Comparison of ENCODE assay signal across 8 cellular contexts in the genomic region with DNA sequence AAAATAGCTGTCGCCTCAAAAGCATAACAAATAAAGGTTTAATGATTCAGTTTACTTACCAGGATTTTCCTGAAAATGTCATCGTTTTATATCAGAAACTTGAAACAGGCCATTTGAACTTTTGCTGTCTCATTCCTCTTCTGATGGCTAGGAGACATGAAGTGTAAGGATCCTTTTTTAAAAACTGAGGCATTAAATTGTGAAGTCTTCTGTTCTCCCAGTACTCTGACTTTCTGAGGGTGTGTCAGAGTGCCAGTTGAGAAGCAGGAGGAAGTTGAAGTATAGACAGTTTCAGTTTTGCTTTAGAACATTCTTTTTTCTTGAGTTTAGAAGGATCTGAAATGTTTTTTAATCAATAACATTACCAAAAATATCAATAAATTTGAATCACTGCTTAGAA. TPM values are rescaled to one million over a fixed set of nuclear protein-coding genes. Genes with fewer than 3 reads are reported as not detected.
A peak's percentile ranks its signal among the peaks of the same experiment; 100 is the strongest.
DNase-seq lines count a peak whose midpoint lies in the region; ATAC-seq and TF ChIP-seq lines count a peak whose summit lies in the region.

A gene (minus strand): TSS at position 251 of the 400 bp plus-strand sequence. CDS start 12,414 bp downstream, outside the sequence.

- peaks cover 26% of the 10 kb centered on the region for H3K4me1 Mint-ChIP-seq in activated CD4-positive, alpha-beta T cell treated with anti-CD3 and anti-CD28 coated beads for 36 hours

- no peaks in the 10 kb centered on the region for H3K9me3 Mint-ChIP-seq in activated CD4-positive, alpha-beta T cell treated with anti-CD3 and anti-CD28 coated beads for 36 hours (ENCODE audit: low read depth)

- peak within 1 kb of the TSS; percentile 76 for H3K4me3 Mint-ChIP-seq in activated CD4-positive, alpha-beta T cell treated with anti-CD3 and anti-CD28 coated beads for 36 hours

- H3K27me3 Mint-ChIP-seq in activated CD4-positive, alpha-beta T cell treated with anti-CD3 and anti-CD28 coated beads for 36 hours: no peaks in the 10 kb centered on the region

- CTCF ChIA-PET in activated CD4-positive, alpha-beta T cell treated with anti-CD3 and anti-CD28 coated beads for 36 hours (lab: Charles Lee): no interaction called here

- peak; percentile 11 for DNase-seq in activated CD4-positive, alpha-beta T cell treated with anti-CD3 and anti-CD28 coated beads for 36 hours
- DNase-seq in activated CD4-positive, alpha-beta T cell treated with anti-CD3 and anti-CD28 coated beads for 48 hours: no peak
- peak; percentile 44 for DNase-seq in SIG-M5 (lab: John Stamatoyannopoulos, UW)
- no peak for DNase-seq in epithelial cell of proximal tubule (ENCODE audit: low read depth)
- DNase-seq in posterior vena cava (ENCODE audit: low spot score): no peak
- no peak for DNase-seq in NK-92 treated with Interleukin-12 subunit alpha and Interleukin-12 subunit beta, amount 100 ng/mL, for 24 hours (lab: John Stamatoyannopoulos, UW)
- DNase-seq in SHP77 (lab: John Stamatoyannopoulos, UW): no peak

- peak within 1 kb of the TSS; percentile 54 for H3K4me3 ChIP-seq in epithelial cell of proximal tubule (ENCODE audit: low read depth, low read length)

- intact Hi-C loops in activated CD4-positive, alpha-beta T cell treated with anti-CD3 and anti-CD28 coated beads for 36 hours (cut with DNase I, micrococcal nuclease): no loop called here
- intact Hi-C loops in posterior vena cava (cut with DNase I): no loop called here

- peaks cover 19% of the 10 kb centered on the region for H3K36me3 Mint-ChIP-seq in activated CD4-positive, alpha-beta T cell treated with anti-CD3 and anti-CD28 coated beads for 36 hours (ENCODE audit: low read depth)

- ATAC-seq in activated CD4-positive, alpha-beta T cell treated with anti-CD3 and anti-CD28 coated beads for 36 hours: peak; percentile 70
- ATAC-seq in HG02943 (IDR thresholded peaks at IDR 0.05; ENCODE audit: low read depth, unreplicated experiment): peak; percentile 62

- POLR2A ChIA-PET in activated CD4-positive, alpha-beta T cell treated with anti-CD3 and anti-CD28 coated beads for 36 hours (lab: Charles Lee): no interaction called here

- peak within 1 kb of the TSS; percentile 90 for H3K27ac Mint-ChIP-seq in activated CD4-positive, alpha-beta T cell treated with anti-CD3 and anti-CD28 coated beads for 36 hours

- TF ChIP-seq CTCF in epithelial cell of proximal tubule (conservative IDR thresholded peaks at IDR 0.05; ENCODE audit: low read depth, low read length): no peak

RNA-seq across cellular contexts. Expression of the gene that starts here (rescaled TPM):
- 10 to 100 TPM; 19.6 to 27.8 TPM for total RNA-seq in activated CD4-positive, alpha-beta T cell treated with anti-CD3 and anti-CD28 coated beads for 36 hours
- total RNA-seq in epithelial cell of proximal tubule: 0.07 and 0.69 TPM in 2 replicates
- 10 to 100 TPM; 11.5 to 13.4 TPM for total RNA-seq in posterior vena cava

Comparison
In these comparisons a context has a peak if more than half of its experiments do, and no peak if none do; other contexts are left out.
1. DNase-seq: peak in activated CD4-positive, alpha-beta T cell treated with anti-CD3 and anti-CD28 coated beads for 36 hours (single experiment) and SIG-M5 (single experiment); none in activated CD4-positive, alpha-beta T cell treated with anti-CD3 and anti-CD28 coated beads for 48 hours (single experiment), epithelial cell of proximal tubule (single experiment), posterior vena cava (single experiment), NK-92 treated with Interleukin-12 subunit alpha and Interleukin-12 subunit beta, amount 100 ng/mL, for 24 hours (single experiment) and SHP77 (0 of 2).